ENCODE assay signal across 9 cellular contexts in genomic region chr5:165039748-165040147, GRCh38.
"Had no signal": no experiment of that assay in that cellular context is flagged by ENCODE, and none has a peak within 500 bp of the region (broad histone marks: within the 10 kb centered on the region; RNA-seq: fewer than 3 reads in every experiment).

No MANE protein-coding gene starts in this region.

- DNase-seq: GM23248, GOT3, H7, HFFc6 had no signal

- H3K27me3 Mint-ChIP-seq: IgD-negative memory B cell had no signal

- H2AFZ ChIP-seq: GM23248 had no signal

- H3K4me3 Mint-ChIP-seq: HFFc6, IgD-negative memory B cell had no signal

- H3K27ac Mint-ChIP-seq: HFFc6, IgD-negative memory B cell had no signal

- H3K4me1 Mint-ChIP-seq: IgD-negative memory B cell had no signal

- H3K4me3 ChIP-seq: GM23248, HAP-1 had no signal

- H3K36me3 ChIP-seq: HAP-1 had no signal

- H3K9me3 ChIP-seq: HAP-1 had no signal

- H3K4me1 ChIP-seq: HAP-1 had no signal

- H3K27ac ChIP-seq: GM23248, HL-60 had no signal

- H3K36me3 Mint-ChIP-seq: IgD-negative memory B cell had no signal

- H3K9ac ChIP-seq: GM23248 had no signal

- ATAC-seq: HCT116, HepG2 had no signal
